In the genomic region with DNA sequence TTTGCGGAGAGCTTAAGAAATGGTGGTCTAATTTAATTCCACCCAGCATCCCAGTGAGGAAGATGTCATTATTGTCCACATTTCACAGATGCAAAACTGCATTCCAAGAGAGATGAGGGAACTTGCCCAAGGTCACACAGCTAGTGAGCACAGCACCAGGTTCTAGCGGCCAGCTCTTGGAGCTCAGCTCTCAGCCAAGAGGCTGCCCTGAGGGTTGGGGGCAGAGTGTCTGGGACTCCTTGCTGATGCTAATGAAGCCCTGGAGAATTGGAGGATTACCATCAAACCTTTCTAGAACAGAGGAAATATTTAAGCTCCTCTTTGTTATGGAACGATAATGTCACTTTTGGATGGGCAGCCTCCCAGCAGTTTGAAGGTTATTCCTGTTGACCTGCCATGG, we compare ENCODE assay signal across 26 cellular contexts. TPM values are rescaled to one million over a fixed set of nuclear protein-coding genes. Genes with fewer than 3 reads are reported as not detected.
DNase-seq lines count a peak whose midpoint lies in the region; ATAC-seq and TF ChIP-seq lines count a peak whose summit lies in the region.
"Had no signal": no experiment of that assay in that cellular context is flagged by ENCODE, and none has a peak within 500 bp of the region (broad histone marks: within the 10 kb centered on the region; RNA-seq: fewer than 3 reads in every experiment).

No MANE protein-coding gene starts in this region.

- ATAC-seq in stimulated activated naive CD8-positive, alpha-beta T cell treated with anti-CD3 and anti-CD28 coated beads, Interleukin-15, amount 100 ng/mL, for 72 hours, result no peak
- ATAC-seq: heart left ventricle; left colon; psoas muscle; stimulated activated naive CD8-positive, alpha-beta T cell treated with anti-CD3 and anti-CD28 coated beads, Interleukin-15, Interleukin-2, amounts not matched to agents 100 U/mL and 50 U/mL, for 24 hours had no signal

- H3K36me3 Mint-ChIP-seq in glutamatergic neuron (ENCODE audit: unreplicated experiment), result no peaks in the 10 kb centered on the region
- H3K36me3 Mint-ChIP-seq: memory B cell had no signal

- H3K79me1 ChIP-seq in trophoblast cell (ENCODE audit: low read length), result no peaks in the 10 kb centered on the region

- no peak overlapping the region for H4K12ac ChIP-seq in trophoblast cell (ENCODE audit: low read depth, low read length)

- no peaks in the 10 kb centered on the region for H3K9me3 ChIP-seq in SJSA1 (replicated peaks)
- peaks cover 2% of the 10 kb centered on the region for H3K9me3 ChIP-seq in trophoblast cell (ENCODE audit: insufficient read depth, low read depth, low read length)
- H3K9me3 ChIP-seq: Caco-2, heart left ventricle, psoas muscle, thyroid gland had no signal

- H2BK5ac ChIP-seq in trophoblast cell (ENCODE audit: low read depth, low read length, poor library complexity), result no peak overlapping the region

- H3K4ac ChIP-seq in trophoblast cell (ENCODE audit: low read depth, low read length), result no peak overlapping the region

- no peak overlapping the region for H2AFZ ChIP-seq in trophoblast cell (ENCODE audit: insufficient read depth, low read length, poor library complexity)

- H3K27me3 ChIP-seq in SJSA1 (replicated peaks) (no peaks in the 10 kb centered on the region), trophoblast cell (ENCODE audit: insufficient read depth, low read length) (no peaks in the 10 kb centered on the region)
- H3K27me3 ChIP-seq: thyroid gland had no signal

- H3K9me3 Mint-ChIP-seq in glutamatergic neuron (ENCODE audit: unreplicated experiment), result no peaks in the 10 kb centered on the region
- H3K9me3 Mint-ChIP-seq in stimulated activated naive CD8-positive, alpha-beta T cell treated with anti-CD3 and anti-CD28 coated beads, Interleukin-15, amount 100 ng/mL, for 72 hours, result peaks cover 0 to 15% of the 10 kb centered on the region in 2 donors

- in situ Hi-C loops in G401 (cut with HindIII; ENCODE audit: low sequenced_read_pairs), result no loop called here

- H3K18ac ChIP-seq in trophoblast cell (ENCODE audit: low read length), result no peak overlapping the region

- no peak overlapping the region for H2AK5ac ChIP-seq in trophoblast cell (ENCODE audit: low read length)

- WGBS in trophoblast cell (ENCODE audit: extremely low coverage, insufficient coverage, insufficient read length), result no CpG with 5 or more reads among the region's 3 CpGs

- H3K27me3 Mint-ChIP-seq in glutamatergic neuron (ENCODE audit: unreplicated experiment), result no peaks in the 10 kb centered on the region
- peaks cover 11% of the 10 kb centered on the region for H3K27me3 Mint-ChIP-seq in stimulated activated naive CD8-positive, alpha-beta T cell treated with anti-CD3 and anti-CD28 coated beads, Interleukin-15, amount 100 ng/mL, for 72 hours

- H3K4me1 ChIP-seq in SJSA1 (replicated peaks) (peaks cover 27% of the 10 kb centered on the region), trophoblast cell (ENCODE audit: control insufficient read depth in 1 of 2, insufficient read depth in 2 of 2, low read length in 2 of 2) (peaks cover 2 to 4% of the 10 kb centered on the region in 2 experiments)
- H3K4me1 ChIP-seq: Caco-2, heart left ventricle, psoas muscle, thyroid gland had no signal

- no peak overlapping the region for H2BK12ac ChIP-seq in trophoblast cell (ENCODE audit: low read length)

- H3K23ac ChIP-seq in trophoblast cell (ENCODE audit: low read length), result no peak overlapping the region

- no peak overlapping the region for H3K27ac Mint-ChIP-seq in glutamatergic neuron (ENCODE audit: unreplicated experiment)
- no peak overlapping the region for H3K27ac Mint-ChIP-seq in stimulated activated naive CD8-positive, alpha-beta T cell treated with anti-CD3 and anti-CD28 coated beads, Interleukin-15, amount 100 ng/mL, for 72 hours
- H3K27ac Mint-ChIP-seq: IgD-negative memory B cell, memory B cell had no signal

- CTCF ChIA-PET in HEK293T (lab: Yijun Ruan, JAX), result no interaction called here

- no peaks in the 10 kb centered on the region for H3K79me2 ChIP-seq in trophoblast cell (ENCODE audit: control insufficient read depth, insufficient read depth, low read length, poor library complexity)

- no peak overlapping the region for H2BK120ac ChIP-seq in trophoblast cell (ENCODE audit: insufficient read depth, low read length, poor library complexity)

- H3K36me3 ChIP-seq in SJSA1 (peaks cover 6% of the 10 kb centered on the region), trophoblast cell (ENCODE audit: control insufficient read depth in 1 of 2, insufficient read depth in 2 of 2, low read length in 2 of 2) (no peaks in the 10 kb centered on the region)
- H3K36me3 ChIP-seq: heart left ventricle, thyroid gland had no signal

- H3K4me2 ChIP-seq in trophoblast cell (ENCODE audit: low read length), result no peak overlapping the region

- no peak for TF ChIP-seq CTCF in glutamatergic neuron (IDR thresholded peaks at IDR 0.05; ENCODE audit: partially characterized antibody, unreplicated experiment)

- no peak overlapping the region for H4K91ac ChIP-seq in trophoblast cell (ENCODE audit: low read depth, low read length)

- POLR2A ChIA-PET in HEK293T (lab: Yijun Ruan, JAX), result no interaction called here

- H3K4me3 ChIP-seq in SJSA1, result no peak overlapping the region
- H3K4me3 ChIP-seq in trophoblast cell (ENCODE audit: low read depth, low read length), result no peak overlapping the region
- H3K4me3 ChIP-seq: heart left ventricle, psoas muscle, thyroid gland had no signal

- no peak overlapping the region for H4K8ac ChIP-seq in trophoblast cell (ENCODE audit: low read depth, low read length)

- H3K14ac ChIP-seq in trophoblast cell (ENCODE audit: low read length), result no peak overlapping the region

- no peak overlapping the region for H3K4me3 Mint-ChIP-seq in glutamatergic neuron (ENCODE audit: unreplicated experiment)
- no peak overlapping the region for H3K4me3 Mint-ChIP-seq in stimulated activated naive CD8-positive, alpha-beta T cell treated with anti-CD3 and anti-CD28 coated beads, Interleukin-15, amount 100 ng/mL, for 72 hours
- H3K4me3 Mint-ChIP-seq: IgD-negative memory B cell, memory B cell had no signal

- H3K27ac ChIP-seq in SJSA1 (0 out of 2 replicates have a peak overlapping the region, but pooled peaks have one; percentile 28), trophoblast cell (ENCODE audit: low read depth, low read length) (no peak overlapping the region)
- H3K27ac ChIP-seq: heart left ventricle, psoas muscle, thyroid gland had no signal

- peak; percentile 45 for DNase-seq in G401 (ENCODE audit: low spot score)
- DNase-seq in SJSA1 (ENCODE audit: low read depth in 1 of 2, low spot score in 2 of 2), result no peak
- DNase-seq in glutamatergic neuron, result peak; percentile 32
- DNase-seq in trophoblast cell, result peak; percentile 54 to 65
- DNase-seq in activated CD8-positive, alpha-beta memory T cell treated with anti-CD3 and anti-CD28 coated beads, Interleukin-2, amount 50 U/mL, for 48 hours, result no peak
- no peak for DNase-seq in stimulated activated naive CD8-positive, alpha-beta T cell treated with anti-CD3 and anti-CD28 coated beads, Interleukin-15, amount 100 ng/mL, for 72 hours
- DNase-seq in HuH-7.5 (ENCODE audit: low spot score), result no peak
- no peak for DNase-seq in HEK293T (ENCODE audit: extremely low spot score)
- DNase-seq: activated CD4-positive, alpha-beta T cell treated with anti-CD3 and anti-CD28 coated beads, Interleukin-2, amount 50 U/mL, for 4 hours; activated CD4-positive, CD25-positive, alpha-beta regulatory T cell; activated naive CD4-positive, alpha-beta T cell treated with anti-CD3 and anti-CD28 coated beads, Interleukin-2, amount 50 U/mL, for 16 hours; amniotic stem cell; Caco-2; DMS79 treated with DMSO at 0.1 percent for 48 hours; effector CD4-positive, alpha-beta T cell; heart left ventricle; left colon; NCI-H1105; NCI-H187 treated with DMSO at 0.1 percent for 48 hours; NCI-H524 treated with DMSO at 0.1 percent for 48 hours; NK-92 treated with Interleukin-12 subunit alpha and Interleukin-12 subunit beta, amount 100 ng/mL, for 24 hours; psoas muscle; stimulated activated naive CD8-positive, alpha-beta T cell treated with anti-CD3 and anti-CD28 coated beads, Interleukin-15, Interleukin-2, amounts not matched to agents 100 U/mL and 50 U/mL, for 24 hours; thyroid gland had no signal

- H3K4me1 Mint-ChIP-seq in glutamatergic neuron (ENCODE audit: low read depth, unreplicated experiment), result peaks cover 9% of the 10 kb centered on the region
- no peaks in the 10 kb centered on the region for H3K4me1 Mint-ChIP-seq in stimulated activated naive CD8-positive, alpha-beta T cell treated with anti-CD3 and anti-CD28 coated beads, Interleukin-15, amount 100 ng/mL, for 72 hours
- H3K4me1 Mint-ChIP-seq: memory B cell had no signal

- no peak overlapping the region for H3K9ac ChIP-seq in trophoblast cell (ENCODE audit: low read length)

TF ChIP-seq in HEK293T, 16 proteins besides CTCF, POLR2A, EP300 and RAD21:
- TF ChIP-seq FOXA1 (IDR thresholded peaks at IDR 0.05), result no peak
- TF ChIP-seq ARNT (IDR thresholded peaks at IDR 0.05), result no peak
- TF ChIP-seq L3MBTL2 (conservative IDR thresholded peaks at IDR 0.05), result no peak
- no peak for TF ChIP-seq ZNF384 (IDR thresholded peaks at IDR 0.05)
- no peak for TF ChIP-seq NFRKB (IDR thresholded peaks at IDR 0.05)
- no peak for TF ChIP-seq FOXM1 (IDR thresholded peaks at IDR 0.05; ENCODE audit: borderline replicate concordance)
- TF ChIP-seq LEF1 (IDR thresholded peaks at IDR 0.05; ENCODE audit: borderline replicate concordance), result no peak
- TF ChIP-seq, protein P1, sequence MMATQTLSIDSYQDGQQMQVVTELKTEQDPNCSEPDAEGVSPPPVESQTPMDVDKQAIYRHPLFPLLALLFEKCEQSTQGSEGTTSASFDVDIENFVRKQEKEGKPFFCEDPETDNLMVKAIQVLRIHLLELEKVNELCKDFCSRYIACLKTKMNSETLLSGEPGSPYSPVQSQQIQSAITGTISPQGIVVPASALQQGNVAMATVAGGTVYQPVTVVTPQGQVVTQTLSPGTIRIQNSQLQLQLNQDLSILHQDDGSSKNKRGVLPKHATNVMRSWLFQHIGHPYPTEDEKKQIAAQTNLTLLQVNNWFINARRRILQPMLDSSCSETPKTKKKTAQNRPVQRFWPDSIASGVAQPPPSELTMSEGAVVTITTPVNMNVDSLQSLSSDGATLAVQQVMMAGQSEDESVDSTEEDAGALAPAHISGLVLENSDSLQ (IDR thresholded peaks at IDR 0.05), result no peak
- TF ChIP-seq ELF4 (IDR thresholded peaks at IDR 0.05), result no peak
- no peak for TF ChIP-seq SUZ12 (IDR thresholded peaks at IDR 0.05)
- no peak for TF ChIP-seq HDGF (IDR thresholded peaks at IDR 0.05; ENCODE audit: borderline replicate concordance)
- no peak for TF ChIP-seq BHLHE40 (IDR thresholded peaks at IDR 0.05; ENCODE audit: borderline replicate concordance)
- no peak for TF ChIP-seq TARDBP (IDR thresholded peaks at IDR 0.05)

RNA-seq across cellular contexts. Expression of a gene that starts 48.0 kb away (rescaled TPM):
- total RNA-seq in G401 (2014; rRNA removed; shearing (Covaris generic)), result not detected in 2 replicates
- 12.5 and 13.8 TPM in 2 replicates for total RNA-seq in SJSA1 (2014; rRNA removed; shearing (Covaris generic))
- total RNA-seq in glutamatergic neuron (ENCODE audit: unreplicated experiment), result 2.6 TPM
- polyA plus RNA-seq in trophoblast cell (2013), result 3.8 and 4.7 TPM in 2 replicates
- total RNA-seq: psoas muscle had no signal
- polyA plus RNA-seq: heart left ventricle, IgD-negative memory B cell, psoas muscle had no signal

Comparison
In these comparisons a context has a peak if more than half of its experiments do, and no peak if none do; other contexts are left out.
1. DNase-seq: peak in G401 (single experiment), glutamatergic neuron (single experiment) and trophoblast cell (2 of 2); none in SJSA1 (0 of 2), activated CD8-positive, alpha-beta memory T cell treated with anti-CD3 and anti-CD28 coated beads, Interleukin-2, amount 50 U/mL, for 48 hours (single experiment), stimulated activated naive CD8-positive, alpha-beta T cell treated with anti-CD3 and anti-CD28 coated beads, Interleukin-15, amount 100 ng/mL, for 72 hours (0 of 2), HuH-7.5 (single experiment) and HEK293T (single experiment).